ENCODE assay signal across 8 cellular contexts in the genomic region with DNA sequence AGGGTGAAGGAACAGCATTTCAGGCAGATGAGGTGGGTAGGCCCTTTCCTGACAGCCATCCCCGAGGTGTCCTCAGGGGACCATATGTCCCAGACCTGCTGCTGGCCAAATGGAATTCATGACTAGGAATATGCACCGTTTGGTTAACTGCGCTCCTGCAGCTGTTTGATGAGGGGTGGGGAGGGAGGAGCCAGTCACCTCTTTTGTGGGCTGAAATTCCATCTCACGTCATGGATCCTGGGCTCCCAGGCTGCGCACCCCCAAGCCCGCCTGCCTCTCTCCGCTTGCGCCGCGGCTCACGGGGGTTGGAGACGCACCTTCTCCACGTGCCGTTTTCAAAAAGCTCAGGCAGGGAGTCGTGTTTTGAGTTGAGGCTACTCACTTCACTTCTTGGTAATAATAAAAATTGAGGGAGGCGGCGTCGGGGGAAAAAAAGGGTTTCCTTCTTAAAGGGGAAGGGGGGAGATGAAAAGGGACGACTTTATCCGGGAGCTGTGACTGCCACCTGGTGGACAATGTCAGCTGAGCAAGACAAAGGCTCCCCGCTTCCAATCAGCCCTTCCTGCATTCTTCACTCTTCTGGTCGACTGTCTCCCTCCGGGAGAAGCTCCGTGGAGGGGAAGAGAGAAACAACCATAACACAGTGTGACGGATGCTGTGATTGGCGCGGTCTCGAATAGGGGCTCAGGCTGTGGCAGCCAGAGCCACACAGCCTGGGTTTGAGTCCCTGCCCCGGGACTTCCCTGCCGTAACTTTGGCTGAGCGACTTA. TPM values are rescaled to one million over a fixed set of nuclear protein-coding genes. Genes with fewer than 3 reads are reported as not detected.
A peak's percentile ranks its signal among the peaks of the same experiment; 100 is the strongest.
DNase-seq lines count a peak whose midpoint lies in the region; FAIRE-seq and TF ChIP-seq lines count a peak whose summit lies in the region.

No MANE protein-coding gene starts in this region.

- no peaks in the 10 kb centered on the region for H4K20me1 ChIP-seq in astrocyte (ENCODE audit: insufficient read depth, low read length)

- peak; percentile 70 for DNase-seq in DMS53 treated with DMSO at 0.1 percent for 48 hours (lab: John Stamatoyannopoulos, UW; ENCODE audit: unreplicated experiment)
- DNase-seq in HAP-1 (ENCODE audit: low spot score in 2 of 2), result peak; percentile 72 to 87
- peak; percentile 55 for DNase-seq in NCI-H1105 treated with DMSO at 0.1 percent for 48 hours (lab: John Stamatoyannopoulos, UW)
- peak; percentile 53 for DNase-seq in T-helper 2 cell treated with Interferon-gamma antibody and Interleukin-4, amounts not matched to agents 5 μg/mL and 100 μg/mL, for 36 hours (ENCODE audit: low spot score)
- peak; percentile 51 for DNase-seq in astrocyte (ENCODE audit: low read depth)
- peak; percentile 88 for DNase-seq in hepatic stellate cell (ENCODE audit: low spot score)
- peak; percentile 90 for DNase-seq in putamen (ENCODE audit: low spot score)
- peak; percentile 82 for DNase-seq in urothelium cell line (ENCODE audit: low spot score)

- H3K9me3 Mint-ChIP-seq in T-helper 2 cell treated with Interferon-gamma antibody and Interleukin-4, amounts not matched to agents 5 μg/mL and 100 μg/mL, for 36 hours, result no peaks in the 10 kb centered on the region
- H3K9me3 Mint-ChIP-seq in astrocyte (ENCODE audit: unreplicated experiment), result no peaks in the 10 kb centered on the region

- H2AFZ ChIP-seq in astrocyte (ENCODE audit: low read depth, low read length), result peak overlapping the region; percentile 95

- no peaks in the 10 kb centered on the region for H3K79me2 ChIP-seq in astrocyte (ENCODE audit: insufficient read depth, low read length)

- H3K4me1 Mint-ChIP-seq in T-helper 2 cell treated with Interferon-gamma antibody and Interleukin-4, amounts not matched to agents 5 μg/mL and 100 μg/mL, for 36 hours (ENCODE audit: low read depth), result peaks cover 5% of the 10 kb centered on the region
- peaks cover 31% of the 10 kb centered on the region for H3K4me1 Mint-ChIP-seq in astrocyte (ENCODE audit: low read depth, unreplicated experiment)

- no peaks in the 10 kb centered on the region for H3K36me3 Mint-ChIP-seq in T-helper 2 cell treated with Interferon-gamma antibody and Interleukin-4, amounts not matched to agents 5 μg/mL and 100 μg/mL, for 36 hours (ENCODE audit: low read depth)
- H3K36me3 Mint-ChIP-seq in astrocyte (ENCODE audit: low read depth, unreplicated experiment), result no peaks in the 10 kb centered on the region

- in situ Hi-C loops in HAP-1 (cut with MboI; ENCODE audit: low sequenced_read_pairs), result loop anchor here (5.0 to 25.0 kb wide), 2 partner anchors 351 to 686 kb away; no protein-coding TSS in a partner anchor

- peak overlapping the region; percentile 74 for H3K9ac ChIP-seq in astrocyte (ENCODE audit: low read length)

- H3K9me3 ChIP-seq in HAP-1 (no peaks in the 10 kb centered on the region), astrocyte (ENCODE audit: insufficient read depth, low read depth, low read length) (no peaks in the 10 kb centered on the region)

- H3K27ac ChIP-seq in astrocyte (ENCODE audit: low read depth, low read length), result no peak overlapping the region

- H3K36me3 ChIP-seq in HAP-1 (replicated peaks), result no peaks in the 10 kb centered on the region
- H3K36me3 ChIP-seq in astrocyte (ENCODE audit: insufficient read depth, low read length), result no peaks in the 10 kb centered on the region

- TF ChIP-seq CTCF in astrocyte (IDR thresholded peaks at IDR 0.05; ENCODE audit: insufficient read depth, low read depth, low read length), result peak; percentile 79

- no peak overlapping the region for H3K27ac Mint-ChIP-seq in T-helper 2 cell treated with Interferon-gamma antibody and Interleukin-4, amounts not matched to agents 5 μg/mL and 100 μg/mL, for 36 hours
- peak overlapping the region; percentile 53 for H3K27ac Mint-ChIP-seq in astrocyte (ENCODE audit: unreplicated experiment)

- FAIRE-seq in astrocyte (lab: Jason Lieb, UNC) (peak; percentile 17), urothelium cell line (lab: Jason Lieb, UNC) (no peak)

- H3K4me3 ChIP-seq in HAP-1 (peak overlapping the region; percentile 15), astrocyte (ENCODE audit: insufficient read depth, low read depth, low read length) (peak overlapping the region; percentile 57)

- peak overlapping the region; percentile 80 for H3K4me3 Mint-ChIP-seq in T-helper 2 cell treated with Interferon-gamma antibody and Interleukin-4, amounts not matched to agents 5 μg/mL and 100 μg/mL, for 36 hours
- H3K4me3 Mint-ChIP-seq in astrocyte (ENCODE audit: unreplicated experiment), result peak overlapping the region; percentile 77

- peak overlapping the region; percentile 93 for H3K4me2 ChIP-seq in astrocyte (ENCODE audit: low read length)

- H3K4me1 ChIP-seq in HAP-1, result no peaks in the 10 kb centered on the region
- H3K4me1 ChIP-seq in astrocyte (ENCODE audit: insufficient read depth, low read length), result peaks cover 21% of the 10 kb centered on the region

- H3K27me3 Mint-ChIP-seq in T-helper 2 cell treated with Interferon-gamma antibody and Interleukin-4, amounts not matched to agents 5 μg/mL and 100 μg/mL, for 36 hours (ENCODE audit: low read depth), result peaks cover 11% of the 10 kb centered on the region
- peaks cover 6% of the 10 kb centered on the region for H3K27me3 Mint-ChIP-seq in astrocyte (ENCODE audit: low read depth, unreplicated experiment)

- peaks cover 2% of the 10 kb centered on the region; the same call in 1 of the 2 replicates for H3K27me3 ChIP-seq in HAP-1 (ENCODE audit: low read depth)
- no peaks in the 10 kb centered on the region for H3K27me3 ChIP-seq in astrocyte (ENCODE audit: insufficient read depth, low read length)

RNA-seq across cellular contexts. Expression of a gene that starts 15.9 kb away (rescaled TPM):
- not detected in 2 replicates for total RNA-seq in astrocyte
